1 cellular context compared by ENCODE assay signal in genomic region chr10:57018452-57018851, GRCh38.
TF ChIP-seq lines count a peak whose summit lies in the region.

No MANE protein-coding gene starts in this region.

TF ChIP-seq in WTC11, 78 proteins besides CTCF, POLR2A, EP300 and RAD21 (continued from another document):
- no peak for TF ChIP-seq ZNF121 (CRISPR knock-in tag; IDR thresholded peaks at IDR 0.05)
TF ChIP-seq in WTC11: peak in this region for 0.
